Comparison of ENCODE assay signal across 8 cellular contexts in the genomic region with DNA sequence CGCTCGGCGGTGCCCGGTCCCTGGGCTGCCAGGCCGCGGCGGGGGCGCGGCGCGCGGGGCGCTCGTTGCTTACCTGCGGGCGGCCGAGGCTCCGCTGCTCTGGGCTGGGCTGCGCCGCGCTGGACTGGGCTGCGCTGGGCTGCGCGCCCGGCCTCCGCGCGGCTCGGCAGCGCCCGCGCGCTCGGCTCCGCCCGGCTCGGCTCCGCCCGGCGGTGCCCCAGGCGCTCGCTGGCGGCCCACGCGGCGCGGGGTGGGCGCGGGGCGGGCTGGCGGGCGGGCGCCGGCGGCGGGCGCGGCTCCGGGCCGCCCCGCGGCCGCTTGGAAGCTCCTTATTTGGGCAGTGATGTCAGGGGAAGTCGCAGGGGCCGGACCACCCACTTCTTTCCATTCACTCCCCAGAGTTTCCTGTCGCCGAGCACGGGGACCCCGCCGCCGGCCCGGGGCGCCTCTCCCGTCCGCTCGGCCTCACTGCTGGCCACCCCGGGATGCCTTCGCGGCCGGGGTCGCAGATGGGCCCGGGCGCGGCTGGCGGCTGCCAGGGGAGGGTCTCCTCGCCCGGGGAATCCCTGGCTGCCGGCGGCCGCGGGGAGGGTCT.
DNase-seq lines count a peak whose midpoint lies in the region; ATAC-seq, FAIRE-seq and TF ChIP-seq lines count a peak whose summit lies in the region.

No MANE protein-coding gene starts in this region.

- peak overlapping the region; percentile 74 for H3K4me2 ChIP-seq in DND-41 (ENCODE audit: insufficient read depth, low read length)
- peak overlapping the region; percentile 71 for H3K4me2 ChIP-seq in Karpas-422 (ENCODE audit: low read depth, low read length, poor library complexity, severe bottlenecking)

- peaks cover 92% of the 10 kb centered on the region for H3K79me2 ChIP-seq in DND-41 (ENCODE audit: insufficient read depth, low read length)
- H3K79me2 ChIP-seq in Karpas-422 (ENCODE audit: low read length): no peaks in the 10 kb centered on the region

- TF ChIP-seq CTCF in DND-41 (IDR thresholded peaks at IDR 0.05; ENCODE audit: borderline replicate concordance, extremely low read depth, low read length, poor library complexity, severe bottlenecking): no peak

- no peaks in the 10 kb centered on the region for H3K9me2 ChIP-seq in Karpas-422 (replicated peaks; ENCODE audit: insufficient read depth, low read length)

- H3K9ac ChIP-seq in DND-41 (ENCODE audit: low read depth, low read length) (peak overlapping the region; percentile 78), Karpas-422 (ENCODE audit: low read length) (peak overlapping the region; percentile 53)

- peak overlapping the region; percentile 51 to 83; a peak in 3 of 4 replicates for H3K4me3 ChIP-seq in DND-41 (ENCODE audit: low read depth in 1 of 2, low read length in 2 of 2)
- H3K4me3 ChIP-seq in Karpas-422 (ENCODE audit: low read length): peak overlapping the region; percentile 68

- H3K9me3 ChIP-seq in DND-41 (ENCODE audit: insufficient read depth, low read length, severe bottlenecking): no peaks in the 10 kb centered on the region
- H3K9me3 ChIP-seq in Karpas-422 (ENCODE audit: low read length): no peaks in the 10 kb centered on the region

- H2AFZ ChIP-seq in DND-41 (ENCODE audit: low read depth, low read length): 0 out of 2 replicates have a peak overlapping the region, but pooled peaks have one; percentile 5
- H2AFZ ChIP-seq in Karpas-422 (ENCODE audit: low read length): 0 out of 2 replicates have a peak overlapping the region, but pooled peaks have one; percentile 52

- ATAC-seq in DND-41 (ENCODE audit: insufficient read depth, low read depth) (peak; percentile 72), GM21528 (IDR thresholded peaks at IDR 0.05; ENCODE audit: low FRiP score, unreplicated experiment) (peak; percentile 61)

- no peak for FAIRE-seq in HTR-8/SVneo (lab: Jason Lieb, UNC)

- peaks cover 89% of the 10 kb centered on the region for H3K4me1 ChIP-seq in DND-41 (ENCODE audit: insufficient read depth, low read length)
- H3K4me1 ChIP-seq in Karpas-422 (ENCODE audit: low read length): peaks cover 29% of the 10 kb centered on the region

- peaks cover 46% of the 10 kb centered on the region for H3K36me3 ChIP-seq in DND-41 (ENCODE audit: insufficient read depth, low read length)
- H3K36me3 ChIP-seq in Karpas-422 (ENCODE audit: insufficient read depth, low read length): no peaks in the 10 kb centered on the region

- H4K20me1 ChIP-seq in DND-41 (ENCODE audit: insufficient read depth, low read length) (peaks cover 71% of the 10 kb centered on the region), Karpas-422 (ENCODE audit: insufficient read depth, low read depth, low read length) (no peaks in the 10 kb centered on the region)

- H3K27me3 ChIP-seq in DND-41 (ENCODE audit: insufficient read depth, low read length, poor library complexity): no peaks in the 10 kb centered on the region
- H3K27me3 ChIP-seq in Karpas-422 (ENCODE audit: low read length): no peaks in the 10 kb centered on the region

- H3K27ac ChIP-seq in DND-41 (ENCODE audit: low read length) (peak overlapping the region; percentile 99), Karpas-422 (ENCODE audit: low read length) (no peak overlapping the region)

- DNase-seq in DND-41: peak; percentile 84
- DNase-seq in Karpas-422: peak; percentile 86
- peak; percentile 50 for DNase-seq in activated CD4-positive, CD25-positive, alpha-beta regulatory T cell treated with anti-CD3 and anti-CD28 coated beads, Interleukin-2, amount 50 U/mL, for 16 hours (ENCODE audit: low read depth, low spot score)
- peak; percentile 72 for DNase-seq in cerebellum (ENCODE audit: low spot score)
- peak; percentile 86 for DNase-seq in left kidney (ENCODE audit: low read depth, low spot score)
- peak; percentile 79 for DNase-seq in stimulated activated CD4-positive, alpha-beta T cell treated with anti-CD3 and anti-CD28 coated beads, Interleukin-4, amount 100 ng/mL, for 24 hours
- DNase-seq in HTR-8/SVneo (ENCODE audit: insufficient read length, low spot score): no peak
